ENCODE assay signal across 8 cellular contexts in the genomic region with DNA sequence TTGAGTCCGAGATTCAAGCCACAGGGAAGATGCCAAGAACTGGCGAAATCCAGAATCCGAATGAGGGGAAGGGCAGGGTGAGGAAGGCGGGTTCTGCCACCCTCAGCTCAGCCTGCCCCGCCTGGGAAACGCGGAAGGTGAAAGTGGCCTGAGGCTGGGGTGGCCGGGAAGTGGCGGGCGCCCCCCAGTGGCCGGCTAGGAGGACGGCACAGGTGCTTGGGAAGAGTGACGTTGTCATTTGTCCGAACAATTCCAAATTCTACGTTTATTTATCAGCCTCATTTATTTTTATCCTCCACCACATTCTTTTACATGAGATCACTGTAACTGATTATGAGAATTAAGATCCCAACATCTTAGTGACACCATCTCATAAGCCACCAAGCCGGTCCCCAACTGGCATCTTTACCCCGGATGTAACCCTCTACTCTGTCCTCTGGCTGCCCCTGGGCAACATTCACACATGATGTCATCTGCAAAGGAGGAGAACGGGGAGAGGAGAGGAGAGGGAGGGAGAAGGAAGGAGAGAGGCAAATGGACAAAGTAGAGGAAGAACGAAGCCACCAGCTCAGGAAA. TPM values are rescaled to one million over a fixed set of nuclear protein-coding genes. Genes with fewer than 3 reads are reported as not detected.
DNase-seq lines count a peak whose midpoint lies in the region; ATAC-seq and TF ChIP-seq lines count a peak whose summit lies in the region.

No MANE protein-coding gene starts in this region.

- no peak overlapping the region for H3K4me3 Mint-ChIP-seq in CD8-positive, alpha-beta T cell
- no peak overlapping the region for H3K4me3 Mint-ChIP-seq in activated T-helper 2 cell treated with anti-CD3 and anti-CD28 coated beads, Interferon-gamma antibody, Interleukin-2, Interleukin-4, amounts not matched to agents 10 μg/mL and 5 μg/mL and 100 μg/mL, durations not matched to agents 14 hours and 24 hours and 36 hours (ENCODE audit: low read depth)
- H3K4me3 Mint-ChIP-seq in osteocyte (ENCODE audit: unreplicated experiment) = no peak overlapping the region

- H3K27me3 Mint-ChIP-seq in CD8-positive, alpha-beta T cell (ENCODE audit: low read depth) = peaks cover 57% of the 10 kb centered on the region
- peaks cover 74% of the 10 kb centered on the region for H3K27me3 Mint-ChIP-seq in activated T-helper 2 cell treated with anti-CD3 and anti-CD28 coated beads, Interferon-gamma antibody, Interleukin-2, Interleukin-4, amounts not matched to agents 10 μg/mL and 5 μg/mL and 100 μg/mL, durations not matched to agents 14 hours and 24 hours and 36 hours (ENCODE audit: low read depth)
- peaks cover 66% of the 10 kb centered on the region for H3K27me3 Mint-ChIP-seq in osteocyte (ENCODE audit: unreplicated experiment)

- no peaks in the 10 kb centered on the region for H3K9me3 ChIP-seq in CD8-positive, alpha-beta T cell (ENCODE audit: low read length)
- H3K9me3 ChIP-seq in Peyer's patch = no peaks in the 10 kb centered on the region
- no peaks in the 10 kb centered on the region for H3K9me3 ChIP-seq in vagina

- no peaks in the 10 kb centered on the region for H3K36me3 Mint-ChIP-seq in CD8-positive, alpha-beta T cell
- H3K36me3 Mint-ChIP-seq in activated T-helper 2 cell treated with anti-CD3 and anti-CD28 coated beads, Interferon-gamma antibody, Interleukin-2, Interleukin-4, amounts not matched to agents 10 μg/mL and 5 μg/mL and 100 μg/mL, durations not matched to agents 14 hours and 24 hours and 36 hours (ENCODE audit: low read depth) = no peaks in the 10 kb centered on the region
- no peaks in the 10 kb centered on the region for H3K36me3 Mint-ChIP-seq in osteocyte (ENCODE audit: unreplicated experiment)

- peak; percentile 87 for ATAC-seq in CD8-positive, alpha-beta T cell
- no peak for ATAC-seq in HG03520 (IDR thresholded peaks at IDR 0.05; ENCODE audit: unreplicated experiment)

- H3K27ac Mint-ChIP-seq in CD8-positive, alpha-beta T cell = no peak overlapping the region
- no peak overlapping the region for H3K27ac Mint-ChIP-seq in activated T-helper 2 cell treated with anti-CD3 and anti-CD28 coated beads, Interferon-gamma antibody, Interleukin-2, Interleukin-4, amounts not matched to agents 10 μg/mL and 5 μg/mL and 100 μg/mL, durations not matched to agents 14 hours and 24 hours and 36 hours
- no peak overlapping the region for H3K27ac Mint-ChIP-seq in osteocyte (ENCODE audit: unreplicated experiment)

- H3K4me1 ChIP-seq in CD8-positive, alpha-beta T cell (ENCODE audit: insufficient read depth, low read length) = no peaks in the 10 kb centered on the region
- H3K4me1 ChIP-seq in Peyer's patch (peaks cover 0 to 12% (median 0%) of the 10 kb centered on the region in 4 donors), vagina (peaks cover 13% of the 10 kb centered on the region)

- DNase-seq in CD8-positive, alpha-beta T cell = peak in 6 of 7 experiments; percentile 30 to 78 (median 56)
- DNase-seq in HL-60 (ENCODE audit: low read depth in 1 of 2, low spot score in 1 of 2) (peak in 1 of 2 experiments; percentile 54), Peyer's patch (peak; percentile 52 to 81 (median 77)), fibroblast of the conjunctiva (ENCODE audit: low read depth) (peak; percentile 29), osteocyte (ENCODE audit: extremely low spot score, unreplicated experiment) (no peak), vagina (ENCODE audit: extremely low spot score in 2 of 2) (no peak)
- peak; percentile 42 for DNase-seq in activated T-helper 2 cell treated with anti-CD3 and anti-CD28 coated beads, Interferon-gamma antibody, Interleukin-2, Interleukin-4, amounts not matched to agents 10 μg/mL and 5 μg/mL and 100 μg/mL, durations not matched to agents 14 hours and 24 hours and 36 hours (ENCODE audit: low spot score)

- H3K4me1 Mint-ChIP-seq in CD8-positive, alpha-beta T cell (ENCODE audit: low read depth) = peaks cover 3% of the 10 kb centered on the region
- H3K4me1 Mint-ChIP-seq in activated T-helper 2 cell treated with anti-CD3 and anti-CD28 coated beads, Interferon-gamma antibody, Interleukin-2, Interleukin-4, amounts not matched to agents 10 μg/mL and 5 μg/mL and 100 μg/mL, durations not matched to agents 14 hours and 24 hours and 36 hours (ENCODE audit: low read depth) = peaks cover 6% of the 10 kb centered on the region
- H3K4me1 Mint-ChIP-seq in osteocyte (ENCODE audit: unreplicated experiment) = peaks cover 18% of the 10 kb centered on the region

- TF ChIP-seq CTCF in CD8-positive, alpha-beta T cell (IDR thresholded peaks at IDR 0.05) = peak; percentile 89
- peak; percentile 90 for TF ChIP-seq CTCF in HL-60 (IDR thresholded peaks at IDR 0.05; ENCODE audit: insufficient read depth, low read length)
- TF ChIP-seq CTCF in Peyer's patch (IDR thresholded peaks at IDR 0.05) = peak; percentile 71 to 95 (median 86)
- peak; percentile 94 for TF ChIP-seq CTCF in osteocyte (IDR thresholded peaks at IDR 0.05)
- TF ChIP-seq CTCF in vagina (IDR thresholded peaks at IDR 0.05) = peak; percentile 55 to 80 (median 66)

- H3K27me3 ChIP-seq in CD8-positive, alpha-beta T cell (ENCODE audit: insufficient read depth, low read length) = no peaks in the 10 kb centered on the region
- H3K27me3 ChIP-seq in HL-60 (ENCODE audit: insufficient read depth, poor library complexity, severe bottlenecking) (peaks cover 30% of the 10 kb centered on the region), Peyer's patch (peaks cover 0 to 5% of the 10 kb centered on the region in 2 donors), vagina (no peaks in the 10 kb centered on the region)

- H3K27ac ChIP-seq in CD8-positive, alpha-beta T cell (ENCODE audit: low read depth, low read length) = no peak overlapping the region
- no peak overlapping the region for H3K27ac ChIP-seq in HL-60 (replicated peaks)
- peak overlapping the region in 1 of 4 donors; percentile 0 for H3K27ac ChIP-seq in Peyer's patch
- H3K27ac ChIP-seq in vagina = no peak overlapping the region

- H3K36me3 ChIP-seq in CD8-positive, alpha-beta T cell (ENCODE audit: insufficient read depth, low read length) = no peaks in the 10 kb centered on the region
- H3K36me3 ChIP-seq in Peyer's patch (no peaks in the 10 kb centered on the region), vagina (no peaks in the 10 kb centered on the region)

- H3K4me3 ChIP-seq in CD8-positive, alpha-beta T cell (ENCODE audit: low read depth, low read length) = no peak overlapping the region
- H3K4me3 ChIP-seq in HL-60 (replicated peaks; ENCODE audit: insufficient read depth, low read length) = no peak overlapping the region
- no peak overlapping the region for H3K4me3 ChIP-seq in Peyer's patch
- H3K4me3 ChIP-seq in vagina = no peak overlapping the region

- intact Hi-C loops in CD8-positive, alpha-beta T cell (cut with DNase I, micrococcal nuclease) = loop anchor here (1.0 kb wide), 3 partner anchors 26 to 161 kb away; no protein-coding TSS in a partner anchor
- intact Hi-C loops in activated T-helper 2 cell treated with anti-CD3 and anti-CD28 coated beads, Interferon-gamma antibody, Interleukin-2, Interleukin-4, amounts not matched to agents 10 μg/mL and 5 μg/mL and 100 μg/mL, durations not matched to agents 14 hours and 24 hours and 36 hours (cut with micrococcal nuclease) = loop anchor here (1.0 kb wide), 2 partner anchors 25 to 92 kb away; no protein-coding TSS in a partner anchor
- intact Hi-C loops in vagina (cut with DNase I) = no loop called here

- CTCF ChIA-PET in CD8-positive, alpha-beta T cell (lab: Charles Lee) = interaction anchor here (0.6 to 16.3 kb wide), 12 partner anchors 9 to 171 kb away, joined by 3 to 262 read pairs (median 3); no protein-coding TSS in a partner anchor

- POLR2A ChIA-PET in CD8-positive, alpha-beta T cell (lab: Charles Lee) = interaction anchor here (0.7 kb wide), 1 partner anchor 26 kb away, joined by 4 read pairs; no protein-coding TSS in a partner anchor

- TF ChIP-seq POLR2A in Peyer's patch (IDR thresholded peaks at IDR 0.05) (no peak), vagina (IDR thresholded peaks at IDR 0.05) (no peak)

- H3K9me3 Mint-ChIP-seq in CD8-positive, alpha-beta T cell = no peaks in the 10 kb centered on the region
- H3K9me3 Mint-ChIP-seq in activated T-helper 2 cell treated with anti-CD3 and anti-CD28 coated beads, Interferon-gamma antibody, Interleukin-2, Interleukin-4, amounts not matched to agents 10 μg/mL and 5 μg/mL and 100 μg/mL, durations not matched to agents 14 hours and 24 hours and 36 hours = no peaks in the 10 kb centered on the region
- H3K9me3 Mint-ChIP-seq in osteocyte (ENCODE audit: unreplicated experiment) = no peaks in the 10 kb centered on the region

RNA-seq across cellular contexts. Expression of a gene that starts 21.3 kb away (rescaled TPM):
- total RNA-seq in CD8-positive, alpha-beta T cell = under 1 TPM; 0.47 to 0.52 TPM
- total RNA-seq in Peyer's patch = 10 to 100 TPM in 1 of 4 donors, 1 to 10 TPM in 3; 3.2 to 10.6 (median 8.4) TPM
- 0.14 and 0.16 TPM in 2 replicates for total RNA-seq in activated T-helper 2 cell treated with anti-CD3 and anti-CD28 coated beads, Interferon-gamma antibody, Interleukin-2, Interleukin-4, amounts not matched to agents 10 μg/mL and 5 μg/mL and 100 μg/mL, durations not matched to agents 14 hours and 24 hours and 36 hours
- 0.05 TPM in 1 of 2 replicates, not detected in the other for total RNA-seq in osteocyte
- total RNA-seq in vagina = 5.2 TPM

Comparison
In these comparisons a context has a peak if more than half of its experiments do, and no peak if none do; other contexts are left out.
1. DNase-seq: peak in CD8-positive, alpha-beta T cell (6 of 7), Peyer's patch (3 of 3), activated T-helper 2 cell treated with anti-CD3 and anti-CD28 coated beads, Interferon-gamma antibody, Interleukin-2, Interleukin-4, amounts not matched to agents 10 μg/mL and 5 μg/mL and 100 μg/mL, durations not matched to agents 14 hours and 24 hours and 36 hours (single experiment) and fibroblast of the conjunctiva (single experiment); none in osteocyte (single experiment) and vagina (0 of 2).
2. Peak in every context shown above with its lines, with median percentiles within 50 percentile points of each other: CTCF ChIP-seq.